Comparison of ENCODE assay signal across 21 cellular contexts in the genomic region with DNA sequence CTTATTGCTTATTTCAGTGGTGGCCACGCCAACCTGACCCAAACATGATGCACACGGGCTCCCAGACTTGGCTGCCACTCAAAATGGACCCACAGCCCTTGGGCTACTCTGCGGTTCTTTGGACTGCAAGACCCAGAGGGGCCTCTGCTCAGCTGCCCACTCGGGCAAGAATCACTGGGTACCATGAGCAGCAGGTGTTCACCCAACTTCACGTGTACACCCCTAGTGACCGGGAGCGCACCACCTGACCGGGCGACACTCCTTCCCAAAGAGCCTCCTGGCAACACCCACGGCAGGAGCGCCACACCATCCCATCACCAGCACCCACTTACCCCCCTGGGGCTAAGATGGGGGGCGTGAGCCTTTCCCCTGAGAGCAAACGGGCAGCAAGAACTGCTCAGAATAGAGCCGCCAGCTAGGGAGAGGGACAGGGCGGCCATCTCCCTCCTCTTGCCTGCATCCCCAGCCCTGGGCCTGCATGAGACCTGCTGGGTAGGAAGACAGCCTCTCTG. TPM values are rescaled to one million over a fixed set of nuclear protein-coding genes. Genes with fewer than 3 reads are reported as not detected.
DNase-seq lines count a peak whose midpoint lies in the region; ATAC-seq and TF ChIP-seq lines count a peak whose summit lies in the region.
"Had no signal": no experiment of that assay in that cellular context is flagged by ENCODE, and none has a peak within 500 bp of the region (broad histone marks: within the 10 kb centered on the region; RNA-seq: fewer than 3 reads in every experiment).

No MANE protein-coding gene starts in this region.

- TF ChIP-seq CTCF in type B pancreatic cell (conservative IDR thresholded peaks at IDR 0.05): no peak

- H3K27ac ChIP-seq in muscle layer of colon (ENCODE audit: low read depth, low read length): peak overlapping the region; percentile 32

- no peak overlapping the region for H3K4me3 Mint-ChIP-seq in activated T-cell treated with anti-CD3 and anti-CD28 coated beads, Interleukin-2, amount 50 U/mL, for 24 hours
- H3K4me3 Mint-ChIP-seq in activated T-cell treated with anti-CD3 and anti-CD28 coated beads, Interleukin-2, amount 50 U/mL, for 4 hours: no peak overlapping the region
- H3K4me3 Mint-ChIP-seq in type B pancreatic cell: no peak overlapping the region
- H3K4me3 Mint-ChIP-seq: brain, endodermal cell, nephron progenitor cell had no signal

- H3K9ac ChIP-seq in muscle layer of colon (ENCODE audit: low read length): no peak overlapping the region

- peaks cover 47% of the 10 kb centered on the region for H3K36me3 Mint-ChIP-seq in activated T-cell treated with anti-CD3 and anti-CD28 coated beads, Interleukin-2, amount 50 U/mL, for 24 hours (ENCODE audit: low read depth)
- peaks cover 11% of the 10 kb centered on the region for H3K36me3 Mint-ChIP-seq in activated T-cell treated with anti-CD3 and anti-CD28 coated beads, Interleukin-2, amount 50 U/mL, for 4 hours (ENCODE audit: insufficient read depth)
- no peaks in the 10 kb centered on the region for H3K36me3 Mint-ChIP-seq in type B pancreatic cell

- no peak overlapping the region for H3K4me3 ChIP-seq in muscle layer of colon (ENCODE audit: low read depth in 1 of 2, low read length in 2 of 2)
- H3K4me3 ChIP-seq: SK-N-MC had no signal

- H3K36me3 ChIP-seq in muscle layer of colon (ENCODE audit: insufficient read depth, low read length): peaks cover 45% of the 10 kb centered on the region

- peak; percentile 28 for DNase-seq in activated T-cell treated with anti-CD3 and anti-CD28 coated beads, Interleukin-2, amount 50 U/mL, for 24 hours
- no peak for DNase-seq in activated T-cell treated with anti-CD3 and anti-CD28 coated beads, Interleukin-2, amount 50 U/mL, for 4 hours
- peak; percentile 7 for DNase-seq in cerebellum (ENCODE audit: low spot score)
- peak; percentile 59 for DNase-seq in type B pancreatic cell (ENCODE audit: extremely low spot score, unreplicated experiment)
- DNase-seq in NCI-H446 (lab: John Stamatoyannopoulos, UW): no peak
- DNase-seq: activated CD4-positive, alpha-beta T cell treated with anti-CD3 and anti-CD28 coated beads, Interleukin-2, amount 50 U/mL, for 1 hour; Caco-2; endodermal cell; GOT3; IMR-90; midbrain; NCI-H1417; NCI-H2107; NCI-H524 treated with DMSO at 0.1 percent for 48 hours; nephron progenitor cell; stimulated activated CD4-positive, alpha-beta T cell treated with anti-CD3 and anti-CD28 coated beads, Interleukin-1b, Interleukin-23, amount 100 ng/mL, for 48 hours had no signal

- no peaks in the 10 kb centered on the region for H3K27me3 ChIP-seq in muscle layer of colon (ENCODE audit: control insufficient read depth in 1 of 2, insufficient read depth in 2 of 2, low read length in 2 of 2)

- no peak overlapping the region for H3K27ac Mint-ChIP-seq in activated T-cell treated with anti-CD3 and anti-CD28 coated beads, Interleukin-2, amount 50 U/mL, for 24 hours
- H3K27ac Mint-ChIP-seq in type B pancreatic cell: no peak overlapping the region

- H3K4me1 Mint-ChIP-seq in activated T-cell treated with anti-CD3 and anti-CD28 coated beads, Interleukin-2, amount 50 U/mL, for 24 hours (ENCODE audit: low read depth): no peaks in the 10 kb centered on the region
- no peaks in the 10 kb centered on the region for H3K4me1 Mint-ChIP-seq in activated T-cell treated with anti-CD3 and anti-CD28 coated beads, Interleukin-2, amount 50 U/mL, for 4 hours (ENCODE audit: low read depth)
- peaks cover 5% of the 10 kb centered on the region for H3K4me1 Mint-ChIP-seq in type B pancreatic cell (ENCODE audit: unreplicated experiment)
- H3K4me1 Mint-ChIP-seq: brain had no signal

- no peak for ATAC-seq in activated T-cell treated with anti-CD3 and anti-CD28 coated beads, Interleukin-2, amount 50 U/mL, for 4 hours
- ATAC-seq in HG02938 (IDR thresholded peaks at IDR 0.05; ENCODE audit: unreplicated experiment): no peak
- no peak for ATAC-seq in GM18519 (IDR thresholded peaks at IDR 0.05; ENCODE audit: low FRiP score, unreplicated experiment)

- H3K9me3 Mint-ChIP-seq in activated T-cell treated with anti-CD3 and anti-CD28 coated beads, Interleukin-2, amount 50 U/mL, for 24 hours: no peaks in the 10 kb centered on the region
- no peaks in the 10 kb centered on the region for H3K9me3 Mint-ChIP-seq in activated T-cell treated with anti-CD3 and anti-CD28 coated beads, Interleukin-2, amount 50 U/mL, for 4 hours
- H3K9me3 Mint-ChIP-seq in type B pancreatic cell: no peaks in the 10 kb centered on the region
- H3K9me3 Mint-ChIP-seq: brain, endodermal cell, nephron progenitor cell had no signal

- no peaks in the 10 kb centered on the region for H3K9me3 ChIP-seq in muscle layer of colon (ENCODE audit: low read length)
- H3K9me3 ChIP-seq: Caco-2 had no signal

- H3K4me1 ChIP-seq in muscle layer of colon (ENCODE audit: insufficient read depth, low read length): peaks cover 31% of the 10 kb centered on the region

- H3K27me3 Mint-ChIP-seq in activated T-cell treated with anti-CD3 and anti-CD28 coated beads, Interleukin-2, amount 50 U/mL, for 24 hours: no peaks in the 10 kb centered on the region
- H3K27me3 Mint-ChIP-seq in activated T-cell treated with anti-CD3 and anti-CD28 coated beads, Interleukin-2, amount 50 U/mL, for 4 hours (ENCODE audit: low read depth): no peaks in the 10 kb centered on the region
- H3K27me3 Mint-ChIP-seq in type B pancreatic cell: no peaks in the 10 kb centered on the region
- H3K27me3 Mint-ChIP-seq: brain had no signal

RNA-seq across cellular contexts. Expression of gene CCNK, which starts 32.0 kb away (rescaled TPM):
- 100 to 1,000 TPM in 2 of 3 donors, 10 to 100 TPM in 1; 95.9 to 107 (median 104) TPM for total RNA-seq in activated T-cell treated with anti-CD3 and anti-CD28 coated beads, Interleukin-2, amount 50 U/mL, for 4 hours
- total RNA-seq in cerebellum (45.5 TPM), type B pancreatic cell (ENCODE audit: low replicate concordance) (66.2 and 84.0 TPM in 2 replicates)

RNA-seq across cellular contexts. Expression of gene SETD3, which starts 32.6 kb away (rescaled TPM):
- total RNA-seq in activated T-cell treated with anti-CD3 and anti-CD28 coated beads, Interleukin-2, amount 50 U/mL, for 4 hours: 10 to 100 TPM; 51.8 to 58.1 (median 54.8) TPM
- total RNA-seq in cerebellum (44.9 TPM), type B pancreatic cell (ENCODE audit: low replicate concordance) (50.2 and 52.7 TPM in 2 replicates)

Comparison
In these comparisons a context has a peak if more than half of its experiments do, and no peak if none do; other contexts are left out.
1. DNase-seq: peak in activated T-cell treated with anti-CD3 and anti-CD28 coated beads, Interleukin-2, amount 50 U/mL, for 24 hours (single experiment), cerebellum (single experiment) and type B pancreatic cell (single experiment); none in activated T-cell treated with anti-CD3 and anti-CD28 coated beads, Interleukin-2, amount 50 U/mL, for 4 hours (single experiment) and NCI-H446 (0 of 2).